In genomic region chr1:207941664-207942063, GRCh38 we compare ENCODE assay signal across 12 cellular contexts. TPM values are rescaled to one million over a fixed set of nuclear protein-coding genes. Genes with fewer than 3 reads are reported as not detected.
DNase-seq lines count a peak whose midpoint lies in the region; ATAC-seq lines count a peak whose summit lies in the region.
"Had no signal": no experiment of that assay in that cellular context is flagged by ENCODE, and none has a peak within 500 bp of the region (broad histone marks: within the 10 kb centered on the region; RNA-seq: fewer than 3 reads in every experiment).

No MANE protein-coding gene starts in this region.

- no peak overlapping the region for H3K27ac Mint-ChIP-seq in activated T-helper 17 cell treated with anti-CD3 and anti-CD28 coated beads, Interleukin-2, amount 50 U/mL, for 72 hours
- H3K27ac Mint-ChIP-seq: HFFc6 had no signal

- H3K9me3 ChIP-seq in endocrine pancreas (ENCODE audit: control insufficient read depth, low read length) = no peaks in the 10 kb centered on the region
- no peaks in the 10 kb centered on the region for H3K9me3 ChIP-seq in mesenchymal stem cell (ENCODE audit: control insufficient read depth, low read length)

- H3K79me1 ChIP-seq in mesenchymal stem cell (replicated peaks; ENCODE audit: low read length, poor library complexity, severe bottlenecking) = no peaks in the 10 kb centered on the region

- H2BK120ac ChIP-seq in mesenchymal stem cell (ENCODE audit: low read depth, low read length) = no peak overlapping the region

- no peak overlapping the region for H3K14ac ChIP-seq in mesenchymal stem cell (ENCODE audit: low read length in 2 of 2)

- peaks cover 5% of the 10 kb centered on the region for H3K4me1 ChIP-seq in endocrine pancreas (ENCODE audit: control insufficient read depth, insufficient read depth, low read length)
- H3K4me1 ChIP-seq in mesenchymal stem cell (ENCODE audit: control insufficient read depth, insufficient read depth, low read depth, low read length) = peaks cover 1% of the 10 kb centered on the region

- H2AK5ac ChIP-seq in mesenchymal stem cell (ENCODE audit: low read length, severe bottlenecking) = no peak overlapping the region

- ATAC-seq in activated T-helper 17 cell treated with anti-CD3 and anti-CD28 coated beads, Interleukin-2, amount 50 U/mL, for 72 hours (replicated peaks) = no peak
- no peak for ATAC-seq in GM21447 (IDR thresholded peaks at IDR 0.05; ENCODE audit: unreplicated experiment)

- H2AFZ ChIP-seq in mesenchymal stem cell (ENCODE audit: low read depth, low read length) = no peak overlapping the region

- 95% methylated on average over 6 of the region's 7 CpGs for WGBS in mesenchymal stem cell

- H3K4me3 Mint-ChIP-seq in activated T-helper 17 cell treated with anti-CD3 and anti-CD28 coated beads, Interleukin-2, amount 50 U/mL, for 72 hours = no peak overlapping the region
- H3K4me3 Mint-ChIP-seq: HFFc6 had no signal

- no peak overlapping the region for H3K9ac ChIP-seq in endocrine pancreas (ENCODE audit: control insufficient read depth, insufficient read depth, low read length)
- peak overlapping the region; percentile 93 for H3K9ac ChIP-seq in mesenchymal stem cell (ENCODE audit: low read length)

- H3K36me3 ChIP-seq in endocrine pancreas (ENCODE audit: control insufficient read depth, insufficient read depth, low read length) (no peaks in the 10 kb centered on the region), mesenchymal stem cell (ENCODE audit: control insufficient read depth in 1 of 2, insufficient read depth in 2 of 2, low read depth in 1 of 2, low read length in 2 of 2) (no peaks in the 10 kb centered on the region)

- no peak overlapping the region for H2BK15ac ChIP-seq in mesenchymal stem cell (ENCODE audit: low read depth, poor library complexity, severe bottlenecking)

- peak overlapping the region; percentile 46 for H3K4me3 ChIP-seq in endocrine pancreas (ENCODE audit: control insufficient read depth, insufficient read depth, low read length)
- peak overlapping the region in 1 of 2 experiments; percentile 61 for H3K4me3 ChIP-seq in mesenchymal stem cell (ENCODE audit: insufficient read depth in 1 of 2, low read depth in 1 of 2, low read length in 2 of 2)
- H3K4me3 ChIP-seq: GM12878, SK-N-MC had no signal

- no peaks in the 10 kb centered on the region for H3K36me3 Mint-ChIP-seq in activated T-helper 17 cell treated with anti-CD3 and anti-CD28 coated beads, Interleukin-2, amount 50 U/mL, for 72 hours (ENCODE audit: low read depth)

- H3K27me3 Mint-ChIP-seq in activated T-helper 17 cell treated with anti-CD3 and anti-CD28 coated beads, Interleukin-2, amount 50 U/mL, for 72 hours = peaks cover 34% of the 10 kb centered on the region

- H2BK12ac ChIP-seq in mesenchymal stem cell (ENCODE audit: low read length in 2 of 2) = no peak overlapping the region

- no peak overlapping the region for H3K27ac ChIP-seq in mesenchymal stem cell (ENCODE audit: low read length, poor library complexity, severe bottlenecking)
- H3K27ac ChIP-seq: 22Rv1, SK-N-MC had no signal

- no peak overlapping the region for H4K8ac ChIP-seq in mesenchymal stem cell (ENCODE audit: low read length)

- H3K23ac ChIP-seq in mesenchymal stem cell (ENCODE audit: low read length in 2 of 2) = no peak overlapping the region

- H3K4ac ChIP-seq in mesenchymal stem cell (ENCODE audit: low read depth in 1 of 2, low read length in 2 of 2) = no peak overlapping the region

- no peak overlapping the region for H2BK5ac ChIP-seq in mesenchymal stem cell (ENCODE audit: low read depth, low read length, poor library complexity, severe bottlenecking)

- H3K9me3 Mint-ChIP-seq in activated T-helper 17 cell treated with anti-CD3 and anti-CD28 coated beads, Interleukin-2, amount 50 U/mL, for 72 hours = no peaks in the 10 kb centered on the region
- H3K9me3 Mint-ChIP-seq: HFFc6 had no signal

- DNase-seq in DMS 273 (lab: John Stamatoyannopoulos, UW; ENCODE audit: unreplicated experiment) = peak; percentile 22
- no peak for DNase-seq in DMS 273 treated with DMSO at 0.1 percent for 48 hours (lab: John Stamatoyannopoulos, UW)
- no peak for DNase-seq in mesenchymal stem cell
- DNase-seq in ureter (ENCODE audit: low spot score) = peak; percentile 72
- DNase-seq in activated T-cell treated with anti-CD3 and anti-CD28 coated beads, Interleukin-2, amount 50 U/mL, for 1 hour = no peak
- DNase-seq: HFFc6 had no signal

- no peaks in the 10 kb centered on the region for H3K4me1 Mint-ChIP-seq in activated T-helper 17 cell treated with anti-CD3 and anti-CD28 coated beads, Interleukin-2, amount 50 U/mL, for 72 hours

- H4K91ac ChIP-seq in mesenchymal stem cell (ENCODE audit: low read length) = no peak overlapping the region

- no peak overlapping the region for H3K18ac ChIP-seq in mesenchymal stem cell (ENCODE audit: low read depth in 1 of 2, low read length in 2 of 2)

- no peak overlapping the region for H3K4me2 ChIP-seq in mesenchymal stem cell (ENCODE audit: low read length, poor library complexity, severe bottlenecking)

- H3K27me3 ChIP-seq in endocrine pancreas (ENCODE audit: control insufficient read depth, insufficient read depth, low read length) (no peaks in the 10 kb centered on the region), mesenchymal stem cell (ENCODE audit: control insufficient read depth in 1 of 2, insufficient read depth in 1 of 2, low read length in 2 of 2) (no peaks in the 10 kb centered on the region)

RNA-seq across cellular contexts. Expression of gene CD34, which starts 30.7 kb away (rescaled TPM):
- polyA plus RNA-seq in mesenchymal stem cell (2013, experiment 1 of 2) = 0.10 TPM
- 0.10 TPM for polyA plus RNA-seq in mesenchymal stem cell (2013, experiment 2 of 2)
- total RNA-seq in ureter = 40.9 TPM
- total RNA-seq in activated T-helper 17 cell treated with anti-CD3 and anti-CD28 coated beads, Interleukin-2, amount 50 U/mL, for 72 hours = under 1 TPM; 0.06 to 0.24 TPM

Comparison
In these comparisons a context has a peak if more than half of its experiments do, and no peak if none do; other contexts are left out.
1. DNase-seq: peak in DMS 273 (single experiment) and ureter (single experiment); none in DMS 273 treated with DMSO at 0.1 percent for 48 hours (single experiment), mesenchymal stem cell (single experiment) and activated T-cell treated with anti-CD3 and anti-CD28 coated beads, Interleukin-2, amount 50 U/mL, for 1 hour (single experiment).
2. RNA of gene CD34, which starts 30.7 kb away (total RNA-seq): 40.9 TPM in ureter (single experiment); 0.06 to 0.24 TPM in activated T-helper 17 cell treated with anti-CD3 and anti-CD28 coated beads, Interleukin-2, amount 50 U/mL, for 72 hours; every median in the first group is over 10 times any median in the second.